Comparison of ENCODE assay signal across 10 cellular contexts in genomic region chr20:21182832-21183563, GRCh38. TPM values are rescaled to one million over a fixed set of nuclear protein-coding genes. Genes with fewer than 3 reads are reported as not detected.
DNase-seq lines count a peak whose midpoint lies in the region; TF ChIP-seq lines count a peak whose summit lies in the region.
"Had no signal": no experiment of that assay in that cellular context is flagged by ENCODE, and none has a peak within 500 bp of the region (broad histone marks: within the 10 kb centered on the region; RNA-seq: fewer than 3 reads in every experiment).

No MANE protein-coding gene starts in this region.

- no peaks in the 10 kb centered on the region for H3K9me2 ChIP-seq in Karpas-422 (replicated peaks; ENCODE audit: insufficient read depth, low read length)

- peaks cover 0 to under 1% (median 0%) of the 10 kb centered on the region in 8 donors for H3K9me3 Mint-ChIP-seq in CD4-positive, alpha-beta memory T cell
- H3K9me3 Mint-ChIP-seq: stimulated activated effector memory CD8-positive, alpha-beta T cell treated with anti-CD3 and anti-CD28 coated beads, Interleukin-12 subunit alpha, Interleukin-12 subunit beta, amount 100 ng/mL, for 72 hours had no signal

- H3K4me3 Mint-ChIP-seq in CD4-positive, alpha-beta memory T cell, result no peak overlapping the region
- H3K4me3 Mint-ChIP-seq: stimulated activated effector memory CD8-positive, alpha-beta T cell treated with anti-CD3 and anti-CD28 coated beads, Interleukin-12 subunit alpha, Interleukin-12 subunit beta, amount 100 ng/mL, for 72 hours had no signal

- no peaks in the 10 kb centered on the region for H3K27me3 Mint-ChIP-seq in CD4-positive, alpha-beta memory T cell

- TF ChIP-seq CTCF in HFF-Myc (IDR thresholded peaks at IDR 0.05; ENCODE audit: low read depth, low read length, missing control alignments), result no peak

- peaks cover 0 to 9% (median 3%) of the 10 kb centered on the region in 4 donors for H3K4me1 Mint-ChIP-seq in CD4-positive, alpha-beta memory T cell
- H3K4me1 Mint-ChIP-seq: stimulated activated effector memory CD8-positive, alpha-beta T cell treated with anti-CD3 and anti-CD28 coated beads, Interleukin-12 subunit alpha, Interleukin-12 subunit beta, amount 100 ng/mL, for 72 hours had no signal

- no peak overlapping the region for H3K27ac Mint-ChIP-seq in CD4-positive, alpha-beta memory T cell
- H3K27ac Mint-ChIP-seq: stimulated activated effector memory CD8-positive, alpha-beta T cell treated with anti-CD3 and anti-CD28 coated beads, Interleukin-12 subunit alpha, Interleukin-12 subunit beta, amount 100 ng/mL, for 72 hours had no signal

- H3K9me3 ChIP-seq in SK-N-MC (ENCODE audit: low read depth, low read length) (0 out of 2 replicates have a peak, but pooled peaks cover under 1% of the 10 kb centered on the region), Karpas-422 (ENCODE audit: low read length) (no peaks in the 10 kb centered on the region)
- H3K9me3 ChIP-seq in CD4-positive, alpha-beta memory T cell (ENCODE audit: control insufficient read depth in 1 of 2, low read length in 2 of 2), result no peaks in the 10 kb centered on the region

- no peaks in the 10 kb centered on the region for H3K36me3 ChIP-seq in SK-N-MC (ENCODE audit: insufficient read depth, low read length)
- H3K36me3 ChIP-seq in Karpas-422 (ENCODE audit: insufficient read depth, low read length), result no peaks in the 10 kb centered on the region
- H3K36me3 ChIP-seq in CD4-positive, alpha-beta memory T cell (ENCODE audit: insufficient read depth, low read length), result no peaks in the 10 kb centered on the region

- H2AFZ ChIP-seq in Karpas-422 (ENCODE audit: low read length), result no peak overlapping the region

- POLR2A ChIA-PET in CD4-positive, alpha-beta memory T cell (lab: Charles Lee; ENCODE audit: partially characterized antibody), result no interaction called here

- H3K4me2 ChIP-seq in Karpas-422 (ENCODE audit: low read depth, low read length, poor library complexity, severe bottlenecking), result no peak overlapping the region

- H3K4me3 ChIP-seq in HFF-Myc (replicated peaks; ENCODE audit: low read depth, low read length) (no peak overlapping the region), SK-N-MC (no peak overlapping the region), Karpas-422 (ENCODE audit: low read length) (no peak overlapping the region)
- no peak overlapping the region for H3K4me3 ChIP-seq in CD4-positive, alpha-beta memory T cell (ENCODE audit: low read length in 2 of 2)

- H3K79me2 ChIP-seq in Karpas-422 (ENCODE audit: low read length), result no peaks in the 10 kb centered on the region

- no peaks in the 10 kb centered on the region for H3K4me1 ChIP-seq in Karpas-422 (ENCODE audit: low read length)
- no peaks in the 10 kb centered on the region for H3K4me1 ChIP-seq in CD4-positive, alpha-beta memory T cell (ENCODE audit: insufficient read depth, low read length)

- no peaks in the 10 kb centered on the region for H4K20me1 ChIP-seq in Karpas-422 (ENCODE audit: insufficient read depth, low read depth, low read length)

- CTCF ChIA-PET in CD4-positive, alpha-beta memory T cell (lab: Charles Lee; ENCODE audit: partially characterized antibody), result interaction anchor here (0.7 to 2.6 kb wide), 2 partner anchors 53 kb away, joined by 3 to 6 read pairs; no protein-coding TSS in a partner anchor

- no peaks in the 10 kb centered on the region for H3K27me3 ChIP-seq in Karpas-422 (ENCODE audit: low read length)
- H3K27me3 ChIP-seq in CD4-positive, alpha-beta memory T cell (ENCODE audit: insufficient read depth, low read length), result no peaks in the 10 kb centered on the region

- intact Hi-C loops in CD4-positive, alpha-beta memory T cell (cut with micrococcal nuclease), result no loop called here

- DNase-seq in HFF-Myc (ENCODE audit: extremely low read depth, low read depth) (peak; percentile 72), SK-N-MC (ENCODE audit: low read depth, low spot score) (peak; percentile 66), foreskin melanocyte (peak; percentile 76), superior temporal gyrus (ENCODE audit: extremely low spot score) (peak; percentile 40), Karpas-422 (no peak)
- DNase-seq in activated CD8-positive, alpha-beta memory T cell treated with anti-CD3 and anti-CD28 coated beads for 24 hours, result no peak
- no peak for DNase-seq in CD4-positive, alpha-beta memory T cell
- no peak for DNase-seq in activated effector memory CD4-positive, alpha-beta T cell treated with anti-CD3 and anti-CD28 coated beads, Interleukin-2, amount 50 U/mL, for 16 hours
- DNase-seq: KG1 had no signal

- H3K27ac ChIP-seq in SK-N-MC (peak overlapping the region; percentile 14; the same call in 1 of the 2 replicates), Karpas-422 (ENCODE audit: low read length) (no peak overlapping the region)
- H3K27ac ChIP-seq in CD4-positive, alpha-beta memory T cell (ENCODE audit: low read depth, low read length), result no peak overlapping the region

- H3K9ac ChIP-seq in SK-N-MC (ENCODE audit: insufficient read length) (no peak overlapping the region), Karpas-422 (ENCODE audit: low read length) (no peak overlapping the region)

- peaks cover 16 to 45% of the 10 kb centered on the region in 2 donors for H3K36me3 Mint-ChIP-seq in CD4-positive, alpha-beta memory T cell

RNA-seq across cellular contexts. Expression of gene KIZ, which starts 57.1 kb away (rescaled TPM):
- total RNA-seq in Karpas-422 (2014; rRNA removed; shearing (Covaris generic); ENCODE audit: low replicate concordance), result 22.1 and 23.0 TPM in 2 replicates
- total RNA-seq in CD4-positive, alpha-beta memory T cell, result 10 to 100 TPM; 33.7 to 46.3 TPM
- 10 to 100 TPM; 15.9 to 17.0 TPM for polyA plus RNA-seq in CD4-positive, alpha-beta memory T cell

Comparison
In these comparisons a context has a peak if more than half of its experiments do, and no peak if none do; other contexts are left out.
1. DNase-seq: peak in HFF-Myc (single experiment), SK-N-MC (single experiment), foreskin melanocyte (single experiment) and superior temporal gyrus (single experiment); none in Karpas-422 (single experiment), activated CD8-positive, alpha-beta memory T cell treated with anti-CD3 and anti-CD28 coated beads for 24 hours (single experiment), CD4-positive, alpha-beta memory T cell (0 of 5) and activated effector memory CD4-positive, alpha-beta T cell treated with anti-CD3 and anti-CD28 coated beads, Interleukin-2, amount 50 U/mL, for 16 hours (single experiment).